ENCODE assay signal across 9 cellular contexts in genomic region chr14:92577321-92577742, GRCh38.
DNase-seq lines count a peak whose midpoint lies in the region; ATAC-seq lines count a peak whose summit lies in the region.
"Had no signal": no experiment of that assay in that cellular context is flagged by ENCODE, and none has a peak within 500 bp of the region (broad histone marks: within the 10 kb centered on the region; RNA-seq: fewer than 3 reads in every experiment).

No MANE protein-coding gene starts in this region.

- ATAC-seq in GM18858 (IDR thresholded peaks at IDR 0.05; ENCODE audit: unreplicated experiment) (peak; percentile 85), GM21619 (IDR thresholded peaks at IDR 0.05; ENCODE audit: unreplicated experiment) (peak; percentile 76), HG03558 (IDR thresholded peaks at IDR 0.05; ENCODE audit: extremely low read depth, unreplicated experiment) (peak; percentile 63), memory B cell (ENCODE audit: low read depth) (peak; percentile 91)

- H3K4me1 Mint-ChIP-seq in memory B cell: peaks cover 18% of the 10 kb centered on the region

- peak overlapping the region; percentile 38 for H3K27ac Mint-ChIP-seq in memory B cell

- DNase-seq in memory B cell (ENCODE audit: low spot score in 2 of 2) (peak; percentile 15 to 21), GF-D8 (lab: John Stamatoyannopoulos, UW) (no peak), NCI-H1436 treated with DMSO at 0.1 percent for 48 hours (lab: John Stamatoyannopoulos, UW) (no peak), SIG-M5 treated with dmso at 0.1 percent for 504 hours (lab: John Stamatoyannopoulos, UW; ENCODE audit: unreplicated experiment) (no peak), GM03348 (ENCODE audit: low spot score) (no peak)
- DNase-seq: NCI-H526 had no signal

- H3K4me3 Mint-ChIP-seq in memory B cell: peak overlapping the region; percentile 84

- no peaks in the 10 kb centered on the region for H3K27me3 Mint-ChIP-seq in memory B cell

- H3K9me3 Mint-ChIP-seq in memory B cell: no peaks in the 10 kb centered on the region

- peaks cover 11% of the 10 kb centered on the region for H3K36me3 Mint-ChIP-seq in memory B cell

Comparison
In these comparisons a context has a peak if more than half of its experiments do, and no peak if none do; other contexts are left out.
1. DNase-seq: peak in memory B cell (2 of 2); none in GF-D8 (single experiment), NCI-H1436 treated with DMSO at 0.1 percent for 48 hours (single experiment), SIG-M5 treated with dmso at 0.1 percent for 504 hours (single experiment) and GM03348 (single experiment).
2. Peak in every context shown above with its lines, with median percentiles within 50 percentile points of each other: ATAC-seq.